In genomic region chr2:121284424-121285076, GRCh38 we compare ENCODE assay signal across 8 cellular contexts. TPM values are rescaled to one million over a fixed set of nuclear protein-coding genes. Genes with fewer than 3 reads are reported as not detected.
DNase-seq lines count a peak whose midpoint lies in the region; ATAC-seq and TF ChIP-seq lines count a peak whose summit lies in the region.

No MANE protein-coding gene starts in this region.

- TF ChIP-seq POLR2A in uterus (IDR thresholded peaks at IDR 0.05) (no peak), erythroblast (IDR thresholded peaks at IDR 0.05; ENCODE audit: low read length) (no peak)

- peaks cover 0 to 8% (median 0%) of the 10 kb centered on the region in 5 experiments for H3K9me3 Mint-ChIP-seq in brain

- H3K4me3 ChIP-seq in mononuclear cell (ENCODE audit: low read length): peak overlapping the region; percentile 24
- no peak overlapping the region for H3K4me3 ChIP-seq in uterus
- H3K4me3 ChIP-seq in effector memory CD4-positive, alpha-beta T cell (ENCODE audit: insufficient read depth, low read depth, low read length, poor library complexity, severe bottlenecking): no peak overlapping the region

- H3K27ac ChIP-seq in uterus: no peak overlapping the region
- H3K27ac ChIP-seq in effector memory CD4-positive, alpha-beta T cell (ENCODE audit: insufficient read depth, low read length, poor library complexity, severe bottlenecking): no peak overlapping the region

- no peak overlapping the region for H3K27ac Mint-ChIP-seq in brain

- peaks cover 8% of the 10 kb centered on the region for H3K4me1 Mint-ChIP-seq in brain

- H3K27me3 ChIP-seq in mononuclear cell (ENCODE audit: insufficient read depth, low read length): peaks cover 28% of the 10 kb centered on the region
- peaks cover 0 to 3% of the 10 kb centered on the region in 2 donors for H3K27me3 ChIP-seq in uterus
- peaks cover 7% of the 10 kb centered on the region for H3K27me3 ChIP-seq in effector memory CD4-positive, alpha-beta T cell (replicated peaks; ENCODE audit: control insufficient read depth, insufficient read depth, low read length, poor library complexity, severe bottlenecking)

- H3K4me1 ChIP-seq in mononuclear cell (ENCODE audit: insufficient read depth, low read length): peaks cover 45% of the 10 kb centered on the region
- H3K4me1 ChIP-seq in uterus: no peaks in the 10 kb centered on the region
- H3K4me1 ChIP-seq in effector memory CD4-positive, alpha-beta T cell (ENCODE audit: control insufficient read depth, insufficient read depth, low read length, poor library complexity, severe bottlenecking): peaks cover 4% of the 10 kb centered on the region

- TF ChIP-seq CTCF in brain (conservative IDR thresholded peaks at IDR 0.05) (no peak), uterus (IDR thresholded peaks at IDR 0.05) (no peak)

- no peaks in the 10 kb centered on the region for H3K9me3 ChIP-seq in mononuclear cell (ENCODE audit: low read depth, low read length)
- H3K9me3 ChIP-seq in uterus: no peaks in the 10 kb centered on the region
- H3K9me3 ChIP-seq in effector memory CD4-positive, alpha-beta T cell (ENCODE audit: control insufficient read depth, low read length): no peaks in the 10 kb centered on the region

- no peaks in the 10 kb centered on the region for H3K36me3 Mint-ChIP-seq in brain

- peak; percentile 21 for ATAC-seq in HG02943 (IDR thresholded peaks at IDR 0.05; ENCODE audit: low read depth, unreplicated experiment)

- intact Hi-C loops in uterus (cut with DNase I; ENCODE audit: low total_unique reads): no loop called here

- peak; percentile 79 for DNase-seq in DMS53 (lab: John Stamatoyannopoulos, UW)
- no peak for DNase-seq in uterus
- DNase-seq in effector memory CD4-positive, alpha-beta T cell: no peak
- no peak for DNase-seq in erythroblast (lab: John Stamatoyannopoulos, UW)
- no peak for DNase-seq in NCI-H226

- H3K4me3 Mint-ChIP-seq in brain: peak overlapping the region; percentile 72 to 86 (median 78)

- H3K27me3 Mint-ChIP-seq in brain: peaks cover 70% of the 10 kb centered on the region

- no peaks in the 10 kb centered on the region for H3K36me3 ChIP-seq in uterus
- no peaks in the 10 kb centered on the region for H3K36me3 ChIP-seq in effector memory CD4-positive, alpha-beta T cell (ENCODE audit: control insufficient read depth, insufficient read depth, low read length)

RNA-seq across cellular contexts. Expression of gene TFCP2L1, which starts 0.5 kb away (rescaled TPM):
- 11.5 TPM for polyA plus RNA-seq in brain (ENCODE audit: insufficient read depth, low read depth, low replicate concordance)
- total RNA-seq in mononuclear cell (0.10 TPM), uterus (1 to 10 TPM in 2 of 4 donors, under 1 TPM in 2; under 0.01 to 6.2 (median 2.1) TPM)
